ENCODE assay signal across 19 cellular contexts in genomic region chr2:240578488-240578887, GRCh38. TPM values are rescaled to one million over a fixed set of nuclear protein-coding genes. Genes with fewer than 3 reads are reported as not detected.
A peak's percentile ranks its signal among the peaks of the same experiment; 100 is the strongest.
DNase-seq lines count a peak whose midpoint lies in the region; ATAC-seq, FAIRE-seq and TF ChIP-seq lines count a peak whose summit lies in the region.
"Had no signal": no experiment of that assay in that cellular context is flagged by ENCODE, and none has a peak within 500 bp of the region (broad histone marks: within the 10 kb centered on the region; RNA-seq: fewer than 3 reads in every experiment).

No MANE protein-coding gene starts in this region.

- POLR2A ChIA-PET in MCF 10A (lab: Yijun Ruan, JAX) = interaction anchor here (1.1 to 4.8 kb wide), 3 partner anchors 8 to 19 kb away, joined by 5 to 87 read pairs (median 48); partner anchors contain the start of genes ANKMY1, CAPN10, DUSP28 and RNPEPL1

- H3K27ac Mint-ChIP-seq in MCF 10A (ENCODE audit: low read depth, unreplicated experiment) = peak overlapping the region; percentile 99
- H3K27ac Mint-ChIP-seq in HFFc6 = peak overlapping the region; percentile 61; the same call in 1 of the 2 replicates
- H3K27ac Mint-ChIP-seq in activated naive CD8-positive, alpha-beta T cell treated with anti-CD3 and anti-CD28 coated beads for 36 hours = peak overlapping the region; percentile 83
- peak overlapping the region; percentile 67 for H3K27ac Mint-ChIP-seq in stimulated activated memory B cell treated with anti-CD40 and anti-IgM and Interleukin-4, amounts not matched to agents 10 μg/mL and 1 μg/mL and 100 μg/mL, for 72 hours

- ATAC-seq in stimulated activated memory B cell treated with anti-CD40 and anti-IgM and Interleukin-4, amounts not matched to agents 10 μg/mL and 1 μg/mL and 100 μg/mL, for 72 hours = no peak
- ATAC-seq in GM18520 (IDR thresholded peaks at IDR 0.05; ENCODE audit: unreplicated experiment) = no peak
- ATAC-seq: left lobe of liver had no signal

- no peak for TF ChIP-seq POLR2A in breast epithelium (IDR thresholded peaks at IDR 0.05)

- CTCF ChIA-PET in MCF 10A (lab: Yijun Ruan, JAX) = interaction anchor here (0.5 to 5.7 kb wide), 3 partner anchors 13 to 681 kb away, joined by 3 to 52 read pairs (median 3); no protein-coding TSS in a partner anchor

- H3K9me3 ChIP-seq in breast epithelium = no peaks in the 10 kb centered on the region
- H3K9me3 ChIP-seq: Caco-2, ovary had no signal

- peaks cover 0 to 7% of the 10 kb centered on the region in 2 donors for H3K4me1 ChIP-seq in breast epithelium
- H3K4me1 ChIP-seq: Caco-2 had no signal

- DNase-seq in MCF 10A (ENCODE audit: unreplicated experiment) (no peak), breast epithelium (ENCODE audit: low spot score in 2 of 2) (no peak), HFFc6 (no peak), RCC 7860 (ENCODE audit: low spot score) (no peak), SK-N-DZ (ENCODE audit: low spot score) (no peak)
- DNase-seq in activated naive CD8-positive, alpha-beta T cell treated with anti-CD3 and anti-CD28 coated beads for 36 hours = no peak
- DNase-seq: Caco-2; EL; glutamatergic neuron; NCI-H187 treated with DMSO at 0.1 percent for 48 hours; NCI-H446; NK-92 treated with Interleukin-12 subunit alpha and Interleukin-12 subunit beta, amount 100 ng/mL, for 24 hours; ovary; stimulated activated CD4-positive, alpha-beta T cell treated with anti-CD3 and anti-CD28 coated beads, Interleukin-1b, Interleukin-23, amount 100 ng/mL, for 48 hours had no signal

- TF ChIP-seq CTCF in MCF 10A (IDR thresholded peaks at IDR 0.05; ENCODE audit: unreplicated experiment) = no peak
- no peak for TF ChIP-seq CTCF in breast epithelium (IDR thresholded peaks at IDR 0.05)
- no peak for TF ChIP-seq CTCF in HFFc6 (IDR thresholded peaks at IDR 0.05)

- H3K36me3 ChIP-seq in breast epithelium = no peaks in the 10 kb centered on the region
- H3K36me3 ChIP-seq: ovary had no signal

- no peaks in the 10 kb centered on the region for H3K27me3 ChIP-seq in breast epithelium
- H3K27me3 ChIP-seq: esophagus muscularis mucosa, ovary had no signal

- intact Hi-C loops in MCF 10A (cut with micrococcal nuclease) = no loop called here
- intact Hi-C loops in breast epithelium (cut with DNase I; ENCODE audit: low total_unique reads) = no loop called here

- peak overlapping the region in 1 of 2 donors; percentile 85 for H3K27ac ChIP-seq in breast epithelium

- no TSS peak for BruUV-seq in MCF 10A (replicated peaks; lab: Mats Ljungman, UMichigan)

- H3K4me1 Mint-ChIP-seq in MCF 10A (ENCODE audit: insufficient read depth, unreplicated experiment) (peaks cover 41% of the 10 kb centered on the region), HFFc6 (ENCODE audit: low read depth) (peaks cover 40% of the 10 kb centered on the region)
- H3K4me1 Mint-ChIP-seq in activated naive CD8-positive, alpha-beta T cell treated with anti-CD3 and anti-CD28 coated beads for 36 hours = peaks cover 26% of the 10 kb centered on the region
- H3K4me1 Mint-ChIP-seq in stimulated activated memory B cell treated with anti-CD40 and anti-IgM and Interleukin-4, amounts not matched to agents 10 μg/mL and 1 μg/mL and 100 μg/mL, for 72 hours = peaks cover 40% of the 10 kb centered on the region

- H3K27me3 Mint-ChIP-seq in MCF 10A (ENCODE audit: insufficient read depth, unreplicated experiment) = no peaks in the 10 kb centered on the region
- H3K27me3 Mint-ChIP-seq in HFFc6 (ENCODE audit: insufficient read depth) = peaks cover 3% of the 10 kb centered on the region
- no peaks in the 10 kb centered on the region for H3K27me3 Mint-ChIP-seq in activated naive CD8-positive, alpha-beta T cell treated with anti-CD3 and anti-CD28 coated beads for 36 hours
- no peaks in the 10 kb centered on the region for H3K27me3 Mint-ChIP-seq in stimulated activated memory B cell treated with anti-CD40 and anti-IgM and Interleukin-4, amounts not matched to agents 10 μg/mL and 1 μg/mL and 100 μg/mL, for 72 hours
- H3K27me3 Mint-ChIP-seq: IgD-negative memory B cell had no signal

- H3K9me3 Mint-ChIP-seq in MCF 10A (ENCODE audit: unreplicated experiment) (no peaks in the 10 kb centered on the region), HFFc6 (0 out of 2 replicates have a peak, but pooled peaks cover 4% of the 10 kb centered on the region)
- H3K9me3 Mint-ChIP-seq in activated naive CD8-positive, alpha-beta T cell treated with anti-CD3 and anti-CD28 coated beads for 36 hours = peaks cover 3% of the 10 kb centered on the region
- H3K9me3 Mint-ChIP-seq in stimulated activated memory B cell treated with anti-CD40 and anti-IgM and Interleukin-4, amounts not matched to agents 10 μg/mL and 1 μg/mL and 100 μg/mL, for 72 hours = no peaks in the 10 kb centered on the region

- H3K4me3 ChIP-seq in breast epithelium = no peak overlapping the region
- H3K4me3 ChIP-seq: esophagus muscularis mucosa, ovary had no signal

- H3K4me3 Mint-ChIP-seq in MCF 10A (ENCODE audit: unreplicated experiment) = peak overlapping the region; percentile 73
- H3K4me3 Mint-ChIP-seq in HFFc6 = no peak overlapping the region
- no peak overlapping the region for H3K4me3 Mint-ChIP-seq in activated naive CD8-positive, alpha-beta T cell treated with anti-CD3 and anti-CD28 coated beads for 36 hours
- H3K4me3 Mint-ChIP-seq in stimulated activated memory B cell treated with anti-CD40 and anti-IgM and Interleukin-4, amounts not matched to agents 10 μg/mL and 1 μg/mL and 100 μg/mL, for 72 hours = no peak overlapping the region
- H3K4me3 Mint-ChIP-seq: IgD-negative memory B cell had no signal

- FAIRE-seq in RCC 7860 (lab: Jason Lieb, UNC) = no peak

- H3K36me3 Mint-ChIP-seq in MCF 10A (ENCODE audit: insufficient read depth, unreplicated experiment) = peaks cover 22% of the 10 kb centered on the region
- H3K36me3 Mint-ChIP-seq in HFFc6 (ENCODE audit: low read depth) = peaks cover 23% of the 10 kb centered on the region
- H3K36me3 Mint-ChIP-seq in activated naive CD8-positive, alpha-beta T cell treated with anti-CD3 and anti-CD28 coated beads for 36 hours = peaks cover 15% of the 10 kb centered on the region
- peaks cover 67% of the 10 kb centered on the region for H3K36me3 Mint-ChIP-seq in stimulated activated memory B cell treated with anti-CD40 and anti-IgM and Interleukin-4, amounts not matched to agents 10 μg/mL and 1 μg/mL and 100 μg/mL, for 72 hours

RNA-seq across cellular contexts. Expression of gene CAPN10, which starts 8.0 kb away (rescaled TPM):
- total RNA-seq in MCF 10A (2022) (27.6 and 35.2 TPM in 2 replicates), breast epithelium (10 to 100 TPM; 17.0 to 26.2 (median 25.5) TPM)
- 10 to 100 TPM; 13.9 to 20.5 (median 15.0) TPM for total RNA-seq in HFFc6 (2021; fragmentation: NEBNext Ultra II Directional; extraction: Animal tissue kit (Norgen Biotek cat#: 25700))
- 10 to 100 TPM; 30.1 to 32.3 TPM for total RNA-seq in activated naive CD8-positive, alpha-beta T cell treated with anti-CD3 and anti-CD28 coated beads for 36 hours
- polyA plus RNA-seq in SK-N-DZ (2014; cell fraction: cytosol; rRNA removed) = 33.5 and 49.4 TPM in 2 replicates
- polyA plus RNA-seq in SK-N-DZ (2014; cell fraction: nucleus; rRNA removed) = 222 and 266 TPM in 2 replicates

RNA-seq across cellular contexts. Expression of gene RNPEPL1, which starts 10.2 kb away (rescaled TPM):
- 31.5 and 33.7 TPM in 2 replicates for total RNA-seq in MCF 10A (2022)
- total RNA-seq in breast epithelium = 10 to 100 TPM; 22.4 to 57.9 (median 42.3) TPM
- 10 to 100 TPM; 36.9 to 48.5 (median 43.3) TPM for total RNA-seq in HFFc6 (2021; fragmentation: NEBNext Ultra II Directional; extraction: Animal tissue kit (Norgen Biotek cat#: 25700))
- 10 to 100 TPM; 33.8 to 37.2 TPM for total RNA-seq in activated naive CD8-positive, alpha-beta T cell treated with anti-CD3 and anti-CD28 coated beads for 36 hours
- 20.9 and 24.6 TPM in 2 replicates for polyA plus RNA-seq in SK-N-DZ (2014; cell fraction: cytosol; rRNA removed)
- 52.1 and 94.9 TPM in 2 replicates for polyA plus RNA-seq in SK-N-DZ (2014; cell fraction: nucleus; rRNA removed)

RNA-seq across cellular contexts. Expression of gene DUSP28, which starts 18.3 kb away (rescaled TPM):
- total RNA-seq in MCF 10A (2022) = 3.8 and 5.2 TPM in 2 replicates
- total RNA-seq in breast epithelium = 1 to 10 TPM; 5.9 to 8.8 (median 6.9) TPM
- total RNA-seq in HFFc6 (2021; fragmentation: NEBNext Ultra II Directional; extraction: Animal tissue kit (Norgen Biotek cat#: 25700)) = 1 to 10 TPM; 3.1 to 5.0 (median 4.3) TPM
- total RNA-seq in activated naive CD8-positive, alpha-beta T cell treated with anti-CD3 and anti-CD28 coated beads for 36 hours = 1 to 10 TPM; 6.7 to 6.9 TPM
- 8.2 and 11.3 TPM in 2 replicates for polyA plus RNA-seq in SK-N-DZ (2014; cell fraction: cytosol; rRNA removed)
- polyA plus RNA-seq in SK-N-DZ (2014; cell fraction: nucleus; rRNA removed) = 3.3 and 6.3 TPM in 2 replicates

RNA-seq across cellular contexts. Expression of gene ANKMY1, which starts 20.7 kb away (rescaled TPM):
- 19.5 and 22.2 TPM in 2 replicates for total RNA-seq in MCF 10A (2022)
- total RNA-seq in breast epithelium = 10 to 100 TPM; 13.0 to 32.8 (median 19.0) TPM
- 1 to 10 TPM; 4.4 to 5.6 (median 5.2) TPM for total RNA-seq in HFFc6 (2021; fragmentation: NEBNext Ultra II Directional; extraction: Animal tissue kit (Norgen Biotek cat#: 25700))
- total RNA-seq in activated naive CD8-positive, alpha-beta T cell treated with anti-CD3 and anti-CD28 coated beads for 36 hours = 10 to 100 TPM; 13.3 to 15.9 TPM
- polyA plus RNA-seq in SK-N-DZ (2014; cell fraction: cytosol; rRNA removed) = 11.4 and 18.0 TPM in 2 replicates
- 16.7 and 28.4 TPM in 2 replicates for polyA plus RNA-seq in SK-N-DZ (2014; cell fraction: nucleus; rRNA removed)

RNA-seq across cellular contexts. Expression of gene GPR35, which starts 46.8 kb away (rescaled TPM):
- 0.42 and 0.81 TPM in 2 replicates for total RNA-seq in MCF 10A (2022)
- 1 to 10 TPM; 1.6 to 4.7 (median 2.6) TPM for total RNA-seq in breast epithelium
- total RNA-seq in HFFc6 (2021; fragmentation: NEBNext Ultra II Directional; extraction: Animal tissue kit (Norgen Biotek cat#: 25700)) = under 1 TPM in 3 of 6 experiments, not detected in 3; 0.11 to 0.28 (median 0.14) TPM
- total RNA-seq in activated naive CD8-positive, alpha-beta T cell treated with anti-CD3 and anti-CD28 coated beads for 36 hours = 1 to 10 TPM; 7.6 to 7.8 TPM
- polyA plus RNA-seq in SK-N-DZ (2014; cell fraction: cytosol; rRNA removed) = not detected in 2 replicates
- polyA plus RNA-seq in SK-N-DZ (2014; cell fraction: nucleus; rRNA removed) = 0.16 TPM in 1 of 2 replicates, not detected in the other
- polyA plus RNA-seq: IgD-negative memory B cell had no signal
